In the genomic region with DNA sequence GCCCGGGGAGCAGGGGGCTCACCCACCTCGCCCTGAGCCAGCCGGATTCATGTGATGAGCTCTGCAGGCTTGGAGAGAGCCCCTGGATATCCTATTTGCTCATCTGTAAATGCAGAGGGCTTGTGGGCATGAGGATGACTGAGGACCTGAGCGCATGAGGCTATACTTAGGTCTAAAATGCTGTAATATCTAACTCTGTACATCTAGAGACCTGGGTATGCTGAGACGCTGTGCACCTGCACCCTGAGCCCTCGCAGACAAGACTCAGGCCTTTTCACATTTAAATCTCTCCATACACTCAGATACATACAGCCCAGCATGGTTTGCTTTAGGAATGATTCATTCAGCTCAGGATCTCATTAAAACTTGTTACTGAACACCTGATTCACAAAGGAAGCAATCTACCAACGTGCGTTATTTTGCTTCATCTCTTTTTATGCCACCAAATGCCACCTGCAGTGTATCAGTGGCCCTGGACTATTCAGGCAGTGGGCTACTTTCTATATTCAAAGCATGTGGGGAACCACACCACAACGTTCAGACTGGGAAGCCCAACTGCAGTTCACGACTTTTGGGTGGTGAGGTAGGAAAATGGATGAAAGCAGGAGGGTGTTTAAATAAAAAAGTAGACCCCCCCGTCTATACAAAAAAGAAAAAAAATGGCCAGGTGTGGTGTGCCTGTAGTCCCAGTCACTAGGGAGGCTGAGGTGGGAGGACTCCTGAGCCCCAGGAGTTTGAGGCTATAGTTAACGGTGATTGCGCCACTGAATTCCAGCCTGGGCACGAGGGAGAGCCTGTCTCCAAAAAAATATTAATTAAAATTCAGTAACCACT, we compare ENCODE assay signal across 10 cellular contexts. TPM values are rescaled to one million over a fixed set of nuclear protein-coding genes. Genes with fewer than 3 reads are reported as not detected.
A peak's percentile ranks its signal among the peaks of the same experiment; 100 is the strongest.
DNase-seq lines count a peak whose midpoint lies in the region; ATAC-seq and TF ChIP-seq lines count a peak whose summit lies in the region.
"Had no signal": no experiment of that assay in that cellular context is flagged by ENCODE, and none has a peak within 500 bp of the region (broad histone marks: within the 10 kb centered on the region; RNA-seq: fewer than 3 reads in every experiment).

No MANE protein-coding gene starts in this region.

- no peak overlapping the region for H2AFZ ChIP-seq in GM23248

- peaks cover 65 to 92% (median 81%) of the 10 kb centered on the region in 4 donors for H3K4me1 Mint-ChIP-seq in CD4-positive, alpha-beta memory T cell
- peaks cover 83% of the 10 kb centered on the region for H3K4me1 Mint-ChIP-seq in WTC11
- H3K4me1 Mint-ChIP-seq in naive B cell = peaks cover 60 to 90% (median 76%) of the 10 kb centered on the region in 3 donors

- peaks cover 0 to 1% (median 0%) of the 10 kb centered on the region in 8 donors for H3K9me3 Mint-ChIP-seq in CD4-positive, alpha-beta memory T cell
- H3K9me3 Mint-ChIP-seq in WTC11 (no peaks in the 10 kb centered on the region), naive B cell (no peaks in the 10 kb centered on the region)
- H3K9me3 Mint-ChIP-seq: dendritic cell treated with granulocyte-macrophage colony-stimulating factor and Interleukin-4, amounts not matched to agents 40 ng/mL and 50 ng/mL, for 4 days had no signal

- no peak overlapping the region for H3K9ac ChIP-seq in GM23248

- POLR2A ChIA-PET in CD4-positive, alpha-beta memory T cell (lab: Charles Lee; ENCODE audit: partially characterized antibody) = interaction anchor here (1.3 to 2.5 kb wide), 2 partner anchors 12 to 140 kb away, joined by 8 read pairs; a partner anchor contains a TSS
- POLR2A ChIA-PET in WTC11 (lab: Charles Lee) = interaction anchor here (0.6 kb wide), 2 partner anchors 16 to 610 kb away, joined by 3 read pairs; no protein-coding TSS in a partner anchor

- peak overlapping the region in 5 of 7 donors; percentile 17 to 75 (median 57) for H3K27ac Mint-ChIP-seq in CD4-positive, alpha-beta memory T cell
- H3K27ac Mint-ChIP-seq in WTC11 (peak overlapping the region; percentile 48; the same call in 1 of the 2 replicates), naive B cell (peak overlapping the region in 3 of 6 donors; percentile 61 to 88 (median 84))
- H3K27ac Mint-ChIP-seq: dendritic cell treated with granulocyte-macrophage colony-stimulating factor and Interleukin-4, amounts not matched to agents 40 ng/mL and 50 ng/mL, for 4 days had no signal

- peaks cover 95% of the 10 kb centered on the region for H3K79me2 ChIP-seq in GM23248 (ENCODE audit: insufficient read depth)

- peak overlapping the region; percentile 26 for H3K4me2 ChIP-seq in GM23248 (ENCODE audit: unreplicated experiment)

- TF ChIP-seq POLR2A in GM18505 (IDR thresholded peaks at IDR 0.05; ENCODE audit: borderline replicate concordance, extremely low read depth, insufficient read depth, insufficient read length) (no peak), testis (IDR thresholded peaks at IDR 0.05) (no peak)

- peaks cover 15% of the 10 kb centered on the region for H3F3A ChIP-seq in GM23248 (ENCODE audit: insufficient read depth)

- no peak overlapping the region for H3K27ac ChIP-seq in CD4-positive, alpha-beta memory T cell (ENCODE audit: low read depth, low read length)
- H3K27ac ChIP-seq in GM23248 (no peak overlapping the region), right atrium auricular region (no peak overlapping the region), testis (no peak overlapping the region)

- peaks cover 95% of the 10 kb centered on the region for H3K4me1 ChIP-seq in CD4-positive, alpha-beta memory T cell (ENCODE audit: insufficient read depth, low read length)
- H3K4me1 ChIP-seq in GM23248 (ENCODE audit: insufficient read depth) = peaks cover 33% of the 10 kb centered on the region
- peaks cover 0 to 83% of the 10 kb centered on the region in 2 donors for H3K4me1 ChIP-seq in right atrium auricular region
- H3K4me1 ChIP-seq in testis = peaks cover 26% of the 10 kb centered on the region

- H3K9me2 ChIP-seq in GM23248 (ENCODE audit: insufficient read depth) = no peaks in the 10 kb centered on the region

- H3K27me3 ChIP-seq in CD4-positive, alpha-beta memory T cell (ENCODE audit: insufficient read depth, low read length) = no peaks in the 10 kb centered on the region
- H3K27me3 ChIP-seq in GM23248 (replicated peaks; ENCODE audit: insufficient read depth) = no peaks in the 10 kb centered on the region
- H3K27me3 ChIP-seq in right atrium auricular region = no peaks in the 10 kb centered on the region
- H3K27me3 ChIP-seq in testis = no peaks in the 10 kb centered on the region

- peaks cover 0 to 4% of the 10 kb centered on the region in 2 donors for H3K36me3 Mint-ChIP-seq in CD4-positive, alpha-beta memory T cell
- H3K36me3 Mint-ChIP-seq in WTC11 (no peaks in the 10 kb centered on the region), naive B cell (no peaks in the 10 kb centered on the region)

- intact Hi-C loops in CD4-positive, alpha-beta memory T cell (cut with micrococcal nuclease) = no loop called here
- intact Hi-C loops in testis (cut with DNase I; ENCODE audit: low total_unique reads) = no loop called here

- peak overlapping the region; percentile 48 to 76 (median 64) for H3K4me3 Mint-ChIP-seq in CD4-positive, alpha-beta memory T cell
- H3K4me3 Mint-ChIP-seq in WTC11 = no peak overlapping the region
- H3K4me3 Mint-ChIP-seq in naive B cell = peak overlapping the region; percentile 2 to 88 (median 72)
- H3K4me3 Mint-ChIP-seq: dendritic cell treated with granulocyte-macrophage colony-stimulating factor and Interleukin-4, amounts not matched to agents 40 ng/mL and 50 ng/mL, for 4 days had no signal

- H3K27me3 Mint-ChIP-seq in CD4-positive, alpha-beta memory T cell = no peaks in the 10 kb centered on the region
- H3K27me3 Mint-ChIP-seq in WTC11 (ENCODE audit: low read depth) (no peaks in the 10 kb centered on the region), naive B cell (no peaks in the 10 kb centered on the region)
- H3K27me3 Mint-ChIP-seq: dendritic cell treated with granulocyte-macrophage colony-stimulating factor and Interleukin-4, amounts not matched to agents 40 ng/mL and 50 ng/mL, for 4 days had no signal

- no peaks in the 10 kb centered on the region for H3K36me3 ChIP-seq in CD4-positive, alpha-beta memory T cell (ENCODE audit: insufficient read depth, low read length)
- no peaks in the 10 kb centered on the region for H3K36me3 ChIP-seq in GM23248 (ENCODE audit: low read depth)
- no peaks in the 10 kb centered on the region for H3K36me3 ChIP-seq in right atrium auricular region
- no peaks in the 10 kb centered on the region for H3K36me3 ChIP-seq in testis (ENCODE audit: low read depth, missing control alignments)

- no peak for DNase-seq in CD4-positive, alpha-beta memory T cell
- DNase-seq in GM23248 (no peak), WTC11 (ENCODE audit: low spot score) (no peak), naive B cell (peak; percentile 28), midbrain (lab: John Stamatoyannopoulos, UW) (no peak), right atrium auricular region (ENCODE audit: low spot score) (no peak), testis (no peak)
- DNase-seq: NCI-H510A treated with DMSO at 0.1 percent for 48 hours had no signal

- ATAC-seq in WTC11 (no peak), naive B cell (ENCODE audit: low read depth in 2 of 2) (peak; percentile 72 to 73), GM18505 (IDR thresholded peaks at IDR 0.05; ENCODE audit: unreplicated experiment) (no peak)

- CTCF ChIA-PET in CD4-positive, alpha-beta memory T cell (lab: Charles Lee; ENCODE audit: partially characterized antibody) = interaction anchor here (1.2 to 4.2 kb wide), 2 partner anchors 15 to 181 kb away, joined by 3 to 20 read pairs; no protein-coding TSS in a partner anchor
- CTCF ChIA-PET in WTC11 (lab: Charles Lee) = interaction anchor here (1.1 to 9.6 kb wide), 6 partner anchors 15 to 99 kb away, joined by 3 to 131 read pairs (median 6); no protein-coding TSS in a partner anchor

- in situ Hi-C loops in GM23248 (cut with MboI) = no loop called here

- H4K20me1 ChIP-seq in GM23248 (ENCODE audit: insufficient read depth) = peaks cover 51% of the 10 kb centered on the region

- 77 to 79% methylated on average over 14 of the region's 14 CpGs for WGBS in GM23248 (ENCODE audit: low coverage in 1 of 2, low lambda C conversion rate in 2 of 2, missing lambda C conversion rate in 2 of 2), 2 experiments
- 66 to 74% methylated on average over 13 to 14 of the region's 14 CpGs for WGBS in testis, 2 donors

- TF ChIP-seq CTCF in WTC11 (IDR thresholded peaks at IDR 0.05) = no peak
- no peak for TF ChIP-seq CTCF in right atrium auricular region (IDR thresholded peaks at IDR 0.05)
- no peak for TF ChIP-seq CTCF in testis (IDR thresholded peaks at IDR 0.05)

- H3K4me3 ChIP-seq in CD4-positive, alpha-beta memory T cell (ENCODE audit: low read length in 2 of 2) = no peak overlapping the region
- H3K4me3 ChIP-seq in GM23248 = no peak overlapping the region
- no peak overlapping the region for H3K4me3 ChIP-seq in right atrium auricular region
- no peak overlapping the region for H3K4me3 ChIP-seq in testis

- H3K9me3 ChIP-seq in CD4-positive, alpha-beta memory T cell (ENCODE audit: control insufficient read depth in 1 of 2, low read length in 2 of 2) = no peaks in the 10 kb centered on the region
- H3K9me3 ChIP-seq in GM23248 (ENCODE audit: low read depth) (no peaks in the 10 kb centered on the region), right atrium auricular region (no peaks in the 10 kb centered on the region), testis (no peaks in the 10 kb centered on the region)

TF ChIP-seq in WTC11, 78 proteins besides CTCF, POLR2A, EP300 and RAD21 (continues in another document):
- TF ChIP-seq, protein P1, sequence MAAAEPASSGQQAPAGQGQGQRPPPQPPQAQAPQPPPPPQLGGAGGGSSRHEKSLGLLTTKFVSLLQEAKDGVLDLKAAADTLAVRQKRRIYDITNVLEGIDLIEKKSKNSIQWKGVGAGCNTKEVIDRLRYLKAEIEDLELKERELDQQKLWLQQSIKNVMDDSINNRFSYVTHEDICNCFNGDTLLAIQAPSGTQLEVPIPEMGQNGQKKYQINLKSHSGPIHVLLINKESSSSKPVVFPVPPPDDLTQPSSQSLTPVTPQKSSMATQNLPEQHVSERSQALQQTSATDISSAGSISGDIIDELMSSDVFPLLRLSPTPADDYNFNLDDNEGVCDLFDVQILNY (CRISPR knock-in tag; IDR thresholded peaks at IDR 0.05) = no peak
- TF ChIP-seq ZNF121 (CRISPR knock-in tag; IDR thresholded peaks at IDR 0.05) (no peak), JUN (CRISPR knock-in tag; IDR thresholded peaks at IDR 0.05) (no peak)

RNA-seq across cellular contexts. Expression of a gene that starts 12.0 kb away (rescaled TPM):
- total RNA-seq in CD4-positive, alpha-beta memory T cell = 100 to 1,000 TPM; 194 to 206 TPM
- 10 to 100 TPM in 1 of 2 donors, 1 to 10 TPM in 1; 4.8 to 17.8 TPM for polyA plus RNA-seq in CD4-positive, alpha-beta memory T cell
- 28.3 and 30.6 TPM in 2 replicates for total RNA-seq in GM23248 (2014; rRNA removed; shearing (Covaris generic))
- polyA plus RNA-seq in GM23248 (2016; fragmentation: Nextera tagmentation; extraction: Ambion mirVana) (13.2 and 13.3 TPM in 2 replicates), naive B cell (ENCODE audit: low read depth in 6 of 6) (10 to 100 TPM in 4 of 6 donors, 1 to 10 TPM in 2; 4.4 to 21.5 (median 12.2) TPM), testis (ENCODE audit: insufficient read depth, low read depth, low replicate concordance) (172 TPM)
- total RNA-seq in WTC11 (2021) (153 to 211 TPM (median 161 TPM) in 3 replicates), right atrium auricular region (10 to 100 TPM; 42.2 to 57.4 TPM), testis (100 to 1,000 TPM; 159 to 173 TPM)

Comparison
In these comparisons a context has a peak if more than half of its experiments do, and no peak if none do; other contexts are left out.
1. ATAC-seq: peak in naive B cell (2 of 2); none in WTC11 (single experiment) and GM18505 (single experiment).